27 cellular contexts compared by ENCODE assay signal in the genomic region with DNA sequence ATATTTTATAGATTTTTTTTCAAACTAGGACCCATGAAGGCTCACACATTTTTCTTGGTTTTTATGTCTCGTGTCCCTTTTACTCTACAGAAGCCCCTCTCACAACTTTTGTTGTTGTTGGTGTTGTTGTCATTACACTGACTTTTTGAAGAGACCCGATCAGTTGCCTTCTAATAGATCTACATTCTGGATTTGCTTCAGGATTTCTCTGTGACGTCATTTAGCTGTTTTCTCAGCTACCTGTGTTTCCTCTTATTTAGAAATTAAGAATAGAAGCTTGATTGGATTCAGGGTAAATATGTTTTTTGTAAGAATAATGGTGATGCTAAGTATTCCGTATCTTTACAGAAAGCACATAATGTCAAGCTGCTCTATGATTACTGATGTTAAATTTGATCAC.
"Had no signal": no experiment of that assay in that cellular context is flagged by ENCODE, and none has a peak within 500 bp of the region (broad histone marks: within the 10 kb centered on the region; RNA-seq: fewer than 3 reads in every experiment).

No MANE protein-coding gene starts in this region.

- H3K36me3 ChIP-seq: stomach, suprapubic skin, thoracic aorta, thyroid gland, tibial artery, tibial nerve, transverse colon, upper lobe of left lung, upper lobe of right lung, uterus, vagina had no signal

- ATAC-seq: stimulated activated effector memory CD8-positive, alpha-beta T cell treated with anti-CD3 and anti-CD28 coated beads, Interleukin-12 subunit alpha, Interleukin-12 subunit beta, amount 100 ng/mL, for 72 hours; stimulated activated memory B cell treated with anti-CD40 and anti-IgM and Interleukin-4, amounts not matched to agents 10 μg/mL and 1 μg/mL and 100 μg/mL, for 72 hours; stimulated activated naive B cell treated with anti-CD40 and anti-IgM and Interleukin-4, amounts not matched to agents 10 μg/mL and 1 μg/mL and 100 μg/mL, for 72 hours; stimulated activated naive CD8-positive, alpha-beta T cell treated with anti-CD3 and anti-CD28 coated beads, Interleukin-15, amount 100 ng/mL, for 72 hours; stimulated activated naive CD8-positive, alpha-beta T cell treated with anti-CD3 and anti-CD28 coated beads, Interleukin-15, Interleukin-2, amounts not matched to agents 100 U/mL and 50 U/mL, for 24 hours; upper lobe of right lung had no signal

- FAIRE-seq: urothelium cell line had no signal

- H3K4me1 ChIP-seq: stomach, suprapubic skin, testis, thyroid gland, tibial artery, tibial nerve, transverse colon, upper lobe of left lung, upper lobe of right lung, uterus, vagina had no signal

- H3K4me3 ChIP-seq: stomach, suprapubic skin, testis, thoracic aorta, thyroid gland, tibial artery, tibial nerve, transverse colon, upper lobe of left lung, upper lobe of right lung, uterus, vagina had no signal

- H3K27me3 ChIP-seq: stomach, suprapubic skin, testis, thyroid gland, tibial artery, tibial nerve, transverse colon, upper lobe of left lung, upper lobe of right lung, uterus, vagina had no signal

- H3K9me3 ChIP-seq: stomach, suprapubic skin, testis, thoracic aorta, thyroid gland, tibial artery, tibial nerve, transverse colon, upper lobe of left lung, upper lobe of right lung, uterus, vagina had no signal

- H3K27ac ChIP-seq: stomach, suprapubic skin, testis, thoracic aorta, thyroid gland, tibial artery, tibial nerve, transverse colon, upper lobe of left lung, upper lobe of right lung, uterus, vagina had no signal

- DNase-seq: stimulated activated CD4-positive, alpha-beta T cell treated with anti-CD3 and anti-CD28 coated beads, Interleukin-2, amount 100 ng/mL, for 48 hours; stimulated activated CD4-positive, alpha-beta T cell treated with anti-CD3 and anti-CD28 coated beads, Interleukin-4, amount 100 ng/mL, for 1 hour; stimulated activated CD4-positive, alpha-beta T cell treated with anti-CD3 and anti-CD28 coated beads, Interleukin-4, amount 100 ng/mL, for 24 hours; stimulated activated CD4-positive, alpha-beta T cell treated with anti-CD3 and anti-CD28 coated beads, Interleukin-4, amount 100 ng/mL, for 4 hours; stimulated activated CD8-positive, alpha-beta memory T cell treated with anti-CD3 and anti-CD28 coated beads, Interleukin-4, amount 100 ng/mL, for 48 hours; stimulated activated naive B cell treated with anti-CD40 and anti-IgM and Interleukin-4, amounts not matched to agents 10 μg/mL and 1 μg/mL and 100 μg/mL, for 72 hours; stimulated activated naive CD4-positive, alpha-beta T cell; stimulated activated naive CD4-positive, alpha-beta T cell treated with Interleukin-2 at 50 U/mL for 16 hours; stimulated activated naive CD8-positive, alpha-beta T cell treated with anti-CD3 and anti-CD28 coated beads, Interleukin-15, amount 100 ng/mL, for 72 hours; stimulated activated naive CD8-positive, alpha-beta T cell treated with anti-CD3 and anti-CD28 coated beads, Interleukin-15, Interleukin-2, amounts not matched to agents 100 U/mL and 50 U/mL, for 24 hours; stomach; substantia nigra; testis; thyroid gland; tibial artery; transverse colon; trophoblast cell; upper lobe of left lung; upper lobe of right lung; uterus had no signal
